ENCODE assay signal across 1 cellular context in genomic region chr13:102800145-102801041, GRCh38.
A peak's percentile ranks its signal among the peaks of the same experiment; 100 is the strongest.
TF ChIP-seq lines count a peak whose summit lies in the region.

No MANE protein-coding gene starts in this region.

TF ChIP-seq in HepG2, 621 proteins besides CTCF, POLR2A, EP300 and RAD21 (continued from another document):
- TF ChIP-seq ZNF275 (CRISPR knock-in tag; IDR thresholded peaks at IDR 0.05; ENCODE audit: borderline replicate concordance): 0 out of 2 replicates have a peak, but pooled peaks have one; percentile 38
- TF ChIP-seq ZNF740 (CRISPR knock-in tag; IDR thresholded peaks at IDR 0.05): 0 out of 2 replicates have a peak, but pooled peaks have one; percentile 8
- peak; percentile 92 for TF ChIP-seq GABPB1 (CRISPR knock-in tag; IDR thresholded peaks at IDR 0.05)
- TF ChIP-seq PAX8 (CRISPR knock-in tag; IDR thresholded peaks at IDR 0.05; ENCODE audit: borderline replicate concordance): 0 out of 2 replicates have a peak, but pooled peaks have one; percentile 28
- peak; percentile 63; the same call in 1 of the 2 replicates for TF ChIP-seq ZNF878 (CRISPR knock-in tag; IDR thresholded peaks at IDR 0.05)
- no peak for TF ChIP-seq ATF7 (IDR thresholded peaks at IDR 0.05)
- no peak for TF ChIP-seq ATF7 (CRISPR knock-in tag; IDR thresholded peaks at IDR 0.05)
- TF ChIP-seq SPEN (CRISPR knock-in tag; IDR thresholded peaks at IDR 0.05; ENCODE audit: low read depth): peak; percentile 80; the same call in 1 of the 2 replicates
- peak; percentile 34; the same call in 1 of the 2 replicates for TF ChIP-seq NFYB (CRISPR knock-in tag; IDR thresholded peaks at IDR 0.05)
- peak; percentile 81 for TF ChIP-seq SAP130 (CRISPR knock-in tag; IDR thresholded peaks at IDR 0.05; ENCODE audit: low read depth)
- 0 out of 2 replicates have a peak, but pooled peaks have one; percentile 61 for TF ChIP-seq ZNF205 (CRISPR knock-in tag; IDR thresholded peaks at IDR 0.05)
- TF ChIP-seq MAZ (IDR thresholded peaks at IDR 0.05; ENCODE audit: borderline replicate concordance, low read depth, low read length): peak; percentile 77
- peak; percentile 76 for TF ChIP-seq MAZ (CRISPR knock-in tag; IDR thresholded peaks at IDR 0.05; ENCODE audit: low read depth)
- peak; percentile 55; the same call in 1 of the 2 replicates for TF ChIP-seq KDM5B (CRISPR knock-in tag; IDR thresholded peaks at IDR 0.05; ENCODE audit: borderline replicate concordance)
- no peak for TF ChIP-seq HMG20B (CRISPR knock-in tag; conservative IDR thresholded peaks at IDR 0.05)
- TF ChIP-seq ZBTB42 (CRISPR knock-in tag; IDR thresholded peaks at IDR 0.05): peak; percentile 62; the same call in 1 of the 2 replicates
- peak; percentile 43; the same call in 1 of the 2 replicates for TF ChIP-seq ZBTB20 (CRISPR knock-in tag; IDR thresholded peaks at IDR 0.05; ENCODE audit: borderline replicate concordance, low read depth)
- peak; percentile 98 for TF ChIP-seq ZFX (CRISPR knock-in tag; IDR thresholded peaks at IDR 0.05; ENCODE audit: low read depth)
- 0 out of 2 replicates have a peak, but pooled peaks have one; percentile 26 for TF ChIP-seq ZBTB14 (CRISPR knock-in tag; IDR thresholded peaks at IDR 0.05)
- no peak for TF ChIP-seq ZFP36 (IDR thresholded peaks at IDR 0.05; ENCODE audit: borderline replicate concordance, low read depth, low read length, partially characterized antibody)
- TF ChIP-seq MTA3 (CRISPR knock-in tag; IDR thresholded peaks at IDR 0.05): no peak
- no peak for TF ChIP-seq FOXC1 (CRISPR knock-in tag; IDR thresholded peaks at IDR 0.05; ENCODE audit: borderline replicate concordance)
- TF ChIP-seq IKZF1 (IDR thresholded peaks at IDR 0.05): no peak
- peak; percentile 77 for TF ChIP-seq KMT2B (CRISPR knock-in tag; IDR thresholded peaks at IDR 0.05)
- no peak for TF ChIP-seq SETDB1 (CRISPR knock-in tag; IDR thresholded peaks at IDR 0.05; ENCODE audit: borderline replicate concordance)
- peak; percentile 90 for TF ChIP-seq SNAPC2 (CRISPR knock-in tag; IDR thresholded peaks at IDR 0.05)
- 0 out of 4 replicates have a peak, but pooled peaks of 1 of the 2 experiments have one; percentile 64 for TF ChIP-seq KLF16 (CRISPR knock-in tag; IDR thresholded peaks at IDR 0.05)
- TF ChIP-seq ZSCAN12 (CRISPR knock-in tag; IDR thresholded peaks at IDR 0.05): 0 out of 2 replicates have a peak, but pooled peaks have one; percentile 36
- TF ChIP-seq SMARCC2 (IDR thresholded peaks at IDR 0.05): no peak
- peak; percentile 27; the same call in 1 of the 2 replicates for TF ChIP-seq SATB2 (CRISPR knock-in tag; IDR thresholded peaks at IDR 0.05)
